In genomic region chr4:25303578-25303977, GRCh38 we compare ENCODE assay signal across 30 cellular contexts.
"Had no signal": no experiment of that assay in that cellular context is flagged by ENCODE, and none has a peak within 500 bp of the region (broad histone marks: within the 10 kb centered on the region; RNA-seq: fewer than 3 reads in every experiment).

No MANE protein-coding gene starts in this region.

- H3K27me3 ChIP-seq: pancreas, suprapubic skin, testis, transverse colon, upper lobe of left lung, vagina had no signal

- FAIRE-seq: pancreas, urothelium cell line had no signal

- H3K4me2 ChIP-seq: smooth muscle cell had no signal

- H3K4me1 ChIP-seq: psoas muscle, spleen, tibial artery, transverse colon, vagina had no signal

- H3K27ac ChIP-seq: neutrophil, pancreas, psoas muscle, skin epidermis, spleen, suprapubic skin, testis, tibial artery, transverse colon, upper lobe of left lung, vagina had no signal

- H3K9me3 ChIP-seq: neutrophil, pancreas, psoas muscle, spleen, suprapubic skin, testis, tibial artery, transverse colon, upper lobe of left lung, vagina had no signal

- DNase-seq: naive B cell; naive thymus-derived CD8-positive, alpha-beta T cell; nephron progenitor cell; nucleus accumbens; pancreas; posterior cingulate gyrus; psoas muscle; right cardiac atrium; spleen; stimulated activated CD4-positive, alpha-beta T cell treated with anti-CD3 and anti-CD28 coated beads, Interleukin-12 subunit alpha, Interleukin-12 subunit beta, amount 100 ng/mL, for 4 hours; stimulated activated CD4-positive, alpha-beta T cell treated with anti-CD3 and anti-CD28 coated beads, Interleukin-1b, Interleukin-23, amount 100 ng/mL, for 48 hours; stimulated activated CD4-positive, alpha-beta T cell treated with anti-CD3 and anti-CD28 coated beads, Interleukin-4, amount 100 ng/mL, for 1 hour; stimulated activated CD4-positive, alpha-beta T cell treated with anti-CD3 and anti-CD28 coated beads, Interleukin-4, amount 100 ng/mL, for 4 hours; stimulated activated CD8-positive, alpha-beta memory T cell treated with anti-CD3 and anti-CD28 coated beads, Interleukin-4, amount 100 ng/mL, for 48 hours; stimulated activated naive CD4-positive, alpha-beta T cell; stimulated activated naive CD8-positive, alpha-beta T cell treated with anti-CD3 and anti-CD28 coated beads, Interleukin-15, amount 100 ng/mL, for 72 hours; stimulated activated naive CD8-positive, alpha-beta T cell treated with anti-CD3 and anti-CD28 coated beads, Interleukin-15, Interleukin-2, amounts not matched to agents 100 U/mL and 50 U/mL, for 24 hours; testis; tibial artery; transverse colon; upper lobe of left lung had no signal

- H3K36me3 ChIP-seq: neutrophil, pancreas, spleen, suprapubic skin, tibial artery, transverse colon, upper lobe of left lung, vagina had no signal

- ATAC-seq: naive thymus-derived CD8-positive, alpha-beta T cell; natural killer cell treated with Interleukin-12 subunit alpha and Interleukin-12 subunit beta and Interleukin-15 and Interleukin-18, amount 100 ng/mL, for 72 hours; pancreas; psoas muscle; right cardiac atrium; sciatic nerve; stimulated activated memory B cell treated with anti-CD40 and anti-IgM and Interleukin-4, amounts not matched to agents 10 μg/mL and 1 μg/mL and 100 μg/mL, for 72 hours; stimulated activated naive CD8-positive, alpha-beta T cell treated with anti-CD3 and anti-CD28 coated beads, Interleukin-15, amount 100 ng/mL, for 72 hours; stimulated activated naive CD8-positive, alpha-beta T cell treated with anti-CD3 and anti-CD28 coated beads, Interleukin-15, Interleukin-2, amounts not matched to agents 100 U/mL and 50 U/mL, for 24 hours had no signal

- H3K4me3 ChIP-seq: pancreas, psoas muscle, skin epidermis, smooth muscle cell, spleen, suprapubic skin, testis, tibial artery, transverse colon, upper lobe of left lung, vagina had no signal
